16 cellular contexts compared by ENCODE assay signal in genomic region chr22:33105501-33105911, GRCh38. TPM values are rescaled to one million over a fixed set of nuclear protein-coding genes. Genes with fewer than 3 reads are reported as not detected.
DNase-seq lines count a peak whose midpoint lies in the region; ATAC-seq, FAIRE-seq and TF ChIP-seq lines count a peak whose summit lies in the region.
"Had no signal": no experiment of that assay in that cellular context is flagged by ENCODE, and none has a peak within 500 bp of the region (broad histone marks: within the 10 kb centered on the region; RNA-seq: fewer than 3 reads in every experiment).

No MANE protein-coding gene starts in this region.

- intact Hi-C loops in left colon (cut with DNase I, micrococcal nuclease): no loop called here

- no peak overlapping the region for H3K4me3 ChIP-seq in bronchial epithelial cell (ENCODE audit: low read depth, low read length)
- H3K4me3 ChIP-seq: mucosa of descending colon, prostate gland had no signal

- DNase-seq in AG08396 (ENCODE audit: low spot score) (peak; percentile 23), HT1080 (ENCODE audit: low read depth) (peak; percentile 41), bronchial epithelial cell (ENCODE audit: low read depth) (peak; percentile 46), kidney tubule cell (ENCODE audit: low spot score) (peak; percentile 91), left colon (no peak)
- DNase-seq in central memory CD4-positive, alpha-beta T cell: no peak
- DNase-seq: activated B cell treated with CpG ODN at 0.5 μM for 24 hours; aorta; endodermal cell; mucosa of descending colon; NCI-H146; stimulated activated CD4-positive, alpha-beta T cell treated with anti-CD3 and anti-CD28 coated beads, Interleukin-2, amount 100 ng/mL, for 24 hours had no signal

- no peak for TF ChIP-seq CTCF in bronchial epithelial cell (IDR thresholded peaks at IDR 0.05; ENCODE audit: insufficient read depth, low read length, severe bottlenecking)

- no peaks in the 10 kb centered on the region for H3K36me3 ChIP-seq in bronchial epithelial cell (ENCODE audit: control insufficient read depth, insufficient read depth, low read length)
- H3K36me3 ChIP-seq: prostate gland had no signal

- H3K27me3 ChIP-seq in bronchial epithelial cell (ENCODE audit: control insufficient read depth, insufficient read depth, low read length): no peaks in the 10 kb centered on the region

- ATAC-seq in GM18870 (IDR thresholded peaks at IDR 0.05; ENCODE audit: unreplicated experiment) (no peak), left colon (no peak), GM19023 (IDR thresholded peaks at IDR 0.05; ENCODE audit: unreplicated experiment) (no peak)
- ATAC-seq: mucosa of descending colon; stimulated activated memory B cell treated with anti-CD40 and anti-IgM and Interleukin-4, amounts not matched to agents 10 μg/mL and 1 μg/mL and 100 μg/mL, for 72 hours had no signal

- no peak for FAIRE-seq in bronchial epithelial cell (lab: Jason Lieb, UNC)

RNA-seq across cellular contexts. Expression of gene SYN3, which starts 47.3 kb away (rescaled TPM):
- total RNA-seq in HT1080 (2014; rRNA removed; shearing (Covaris generic)): not detected in 2 replicates
- not detected in 2 replicates for polyA plus RNA-seq in HT1080 (2015; cell fraction: cytosol; rRNA removed)
- polyA plus RNA-seq in HT1080 (2015; cell fraction: nucleus; rRNA removed): not detected in 2 replicates
- total RNA-seq in bronchial epithelial cell: 0.53 TPM in 1 of 2 replicates, not detected in the other
- under 1 TPM; 0.15 to 0.92 TPM for total RNA-seq in left colon

Comparison
In these comparisons a context has a peak if more than half of its experiments do, and no peak if none do; other contexts are left out.
1. DNase-seq: peak in AG08396 (single experiment), HT1080 (single experiment), bronchial epithelial cell (single experiment) and kidney tubule cell (single experiment); none in central memory CD4-positive, alpha-beta T cell (single experiment) and left colon (0 of 2).